Comparison of ENCODE assay signal across 11 cellular contexts in the genomic region with DNA sequence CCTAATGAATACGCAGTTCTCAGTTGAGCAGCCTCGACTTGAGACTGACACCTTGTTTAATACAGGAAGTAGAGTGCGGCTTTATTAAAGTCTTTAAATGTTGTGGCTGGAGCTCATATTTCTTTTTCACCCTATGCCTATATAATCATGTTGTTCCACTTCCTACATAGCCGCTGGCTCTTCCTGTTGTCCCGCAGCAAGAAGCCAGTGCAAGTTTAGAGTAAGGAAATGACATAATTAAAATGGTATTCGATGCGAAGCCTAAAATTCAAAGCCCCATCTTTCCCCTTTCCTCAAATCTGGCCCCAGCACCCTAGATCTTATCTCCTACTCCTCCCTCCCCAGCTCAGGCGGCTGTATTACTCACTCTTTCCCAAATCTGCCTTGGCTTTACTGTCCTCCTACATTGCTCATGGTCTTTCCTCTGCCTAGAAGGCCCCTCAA. TPM values are rescaled to one million over a fixed set of nuclear protein-coding genes. Genes with fewer than 3 reads are reported as not detected.
DNase-seq lines count a peak whose midpoint lies in the region; ATAC-seq, FAIRE-seq and TF ChIP-seq lines count a peak whose summit lies in the region.
"Had no signal": no experiment of that assay in that cellular context is flagged by ENCODE, and none has a peak within 500 bp of the region (broad histone marks: within the 10 kb centered on the region; RNA-seq: fewer than 3 reads in every experiment).

No MANE protein-coding gene starts in this region.

- peaks cover 8% of the 10 kb centered on the region for H3K4me1 Mint-ChIP-seq in activated CD4-positive, alpha-beta T cell treated with anti-CD3 and anti-CD28 coated beads for 36 hours

- no peaks in the 10 kb centered on the region for H3K27me3 ChIP-seq in mammary epithelial cell (ENCODE audit: insufficient read depth, low read length)

- no peak overlapping the region for H3K4me3 Mint-ChIP-seq in activated CD4-positive, alpha-beta T cell treated with anti-CD3 and anti-CD28 coated beads for 36 hours
- H3K4me3 Mint-ChIP-seq: T-helper 17 cell had no signal

- no peak for FAIRE-seq in urothelium cell line (lab: Jason Lieb, UNC)

- H2AFZ ChIP-seq in mammary epithelial cell (ENCODE audit: low read depth, low read length) = peak overlapping the region; percentile 56

- no peaks in the 10 kb centered on the region for H3K9me3 Mint-ChIP-seq in activated CD4-positive, alpha-beta T cell treated with anti-CD3 and anti-CD28 coated beads for 36 hours (ENCODE audit: low read depth)

- DNase-seq in Right ventricle myocardium inferior (ENCODE audit: missing footprints) (no peak), cardiac septum (ENCODE audit: low spot score) (no peak), mammary epithelial cell (peak; percentile 68), iris pigment epithelial cell (ENCODE audit: low read depth) (peak; percentile 83), urothelium cell line (ENCODE audit: low spot score) (peak; percentile 63), kidney glomerular epithelial cell (lab: John Stamatoyannopoulos, UW) (no peak), GM20000 (ENCODE audit: low spot score) (no peak)
- DNase-seq in activated CD4-positive, alpha-beta T cell treated with anti-CD3 and anti-CD28 coated beads for 36 hours = no peak
- DNase-seq: erythroblast, NCI-H2227 treated with DMSO at 0.1 percent for 48 hours, T-helper 17 cell had no signal

- peak; percentile 56 for ATAC-seq in Right ventricle myocardium inferior
- no peak for ATAC-seq in activated CD4-positive, alpha-beta T cell treated with anti-CD3 and anti-CD28 coated beads for 36 hours
- ATAC-seq: T-helper 17 cell had no signal

- H3K4me3 ChIP-seq in mammary epithelial cell (replicated peaks in 1 of 3; ENCODE audit: insufficient read depth in 1 of 3, low read depth in 2 of 3, low read length in 3 of 3) = no peak overlapping the region

- POLR2A ChIA-PET in activated CD4-positive, alpha-beta T cell treated with anti-CD3 and anti-CD28 coated beads for 36 hours (lab: Charles Lee) = no interaction called here

- H3K27me3 Mint-ChIP-seq in activated CD4-positive, alpha-beta T cell treated with anti-CD3 and anti-CD28 coated beads for 36 hours = peaks cover 4% of the 10 kb centered on the region

- H3K36me3 Mint-ChIP-seq in activated CD4-positive, alpha-beta T cell treated with anti-CD3 and anti-CD28 coated beads for 36 hours (ENCODE audit: low read depth) = no peaks in the 10 kb centered on the region

- no peaks in the 10 kb centered on the region for H3K36me3 ChIP-seq in mammary epithelial cell (ENCODE audit: insufficient read depth, low read length)

- in situ Hi-C loops in mammary epithelial cell (cut with MboI; ENCODE audit: low sequenced_read_pairs in 2 of 2) = loop anchor here in 1 of 2 donors (25.0 kb wide), 1 partner anchor 264 kb away; a partner anchor contains a TSS

- dilution Hi-C loops in mammary epithelial cell (cut with HindIII; ENCODE audit: low sequenced_read_pairs) = no loop called here

- peaks cover 43% of the 10 kb centered on the region for H3K4me1 ChIP-seq in mammary epithelial cell (ENCODE audit: insufficient read depth, low read length)

- peak overlapping the region; percentile 72 for H3K27ac ChIP-seq in mammary epithelial cell (ENCODE audit: insufficient read depth, low read depth, low read length)

- no peaks in the 10 kb centered on the region for H3K9me3 ChIP-seq in mammary epithelial cell (replicated peaks; ENCODE audit: insufficient read depth, low read length)

- WGBS in mammary epithelial cell (ENCODE audit: low coverage, missing lambda C conversion rate) = 31% methylated on average over 8 of the region's 8 CpGs

- intact Hi-C loops in Right ventricle myocardium inferior (cut with DNase I) (no loop called here), cardiac septum (cut with DNase I) (no loop called here), mammary epithelial cell (cut with micrococcal nuclease) (no loop called here)
- intact Hi-C loops in activated CD4-positive, alpha-beta T cell treated with anti-CD3 and anti-CD28 coated beads for 36 hours (cut with DNase I, micrococcal nuclease) = no loop called here

- H4K20me1 ChIP-seq in mammary epithelial cell (ENCODE audit: insufficient read depth, low read length) = no peaks in the 10 kb centered on the region

- TF ChIP-seq CTCF in mammary epithelial cell (conservative IDR thresholded peaks at IDR 0.05 in 1 of 2, IDR thresholded peaks at IDR 0.05 in 1 of 2; ENCODE audit: extremely low read depth in 1 of 2, insufficient read depth in 1 of 2, low read depth in 1 of 2, low read length in 2 of 2) (no peak), GM20000 (IDR thresholded peaks at IDR 0.05; ENCODE audit: extremely low read depth, missing control alignments) (no peak)

- peak overlapping the region; percentile 42 for H3K4me2 ChIP-seq in mammary epithelial cell (ENCODE audit: insufficient read depth, low read depth, low read length)

- CTCF ChIA-PET in mammary epithelial cell (lab: Charles Lee; ENCODE audit: low non-redundant PET) = no interaction called here
- CTCF ChIA-PET in activated CD4-positive, alpha-beta T cell treated with anti-CD3 and anti-CD28 coated beads for 36 hours (lab: Charles Lee) = interaction anchor here (1.2 kb wide), 1 partner anchor 8 kb away, joined by 3 read pairs; no protein-coding TSS in a partner anchor

- H3K79me2 ChIP-seq in mammary epithelial cell (ENCODE audit: insufficient read depth, low read length) = no peaks in the 10 kb centered on the region

- no peak overlapping the region for H3K9ac ChIP-seq in mammary epithelial cell (ENCODE audit: insufficient read depth, low read length)

- BruUV-seq in mammary epithelial cell (replicated peaks; lab: Mats Ljungman, UMichigan) = no TSS peak

- no peak overlapping the region for H3K27ac Mint-ChIP-seq in activated CD4-positive, alpha-beta T cell treated with anti-CD3 and anti-CD28 coated beads for 36 hours
- H3K27ac Mint-ChIP-seq: T-helper 17 cell had no signal

RNA-seq across cellular contexts. Expression of a gene that starts 7.5 kb away (rescaled TPM):
- total RNA-seq in Right ventricle myocardium inferior (127 TPM), cardiac septum (184 TPM), mammary epithelial cell (100 to 1,000 TPM in 1 of 2 donors, 10 to 100 TPM in 1; 95.5 to 153 TPM)
- polyA plus RNA-seq in mammary epithelial cell = 21.1 TPM
- 55.5 TPM for polyA minus RNA-seq in mammary epithelial cell
- total RNA-seq in activated CD4-positive, alpha-beta T cell treated with anti-CD3 and anti-CD28 coated beads for 36 hours = under 1 TPM; 0.75 to 0.81 TPM

Comparison
In these comparisons a context has a peak if more than half of its experiments do, and no peak if none do; other contexts are left out.
1. DNase-seq: peak in mammary epithelial cell (single experiment), iris pigment epithelial cell (single experiment) and urothelium cell line (single experiment); none in Right ventricle myocardium inferior (single experiment), cardiac septum (single experiment), activated CD4-positive, alpha-beta T cell treated with anti-CD3 and anti-CD28 coated beads for 36 hours (single experiment), kidney glomerular epithelial cell (single experiment) and GM20000 (single experiment).
2. RNA of a gene that starts 7.5 kb away (total RNA-seq): 184 TPM in cardiac septum (single experiment), 95.5 to 153 TPM in mammary epithelial cell and 127 TPM in Right ventricle myocardium inferior (single experiment); 0.75 to 0.81 TPM in activated CD4-positive, alpha-beta T cell treated with anti-CD3 and anti-CD28 coated beads for 36 hours; every median in the first group is over 10 times any median in the second.